ENCODE assay signal across 12 cellular contexts in genomic region chr15:56215769-56216168, GRCh38. TPM values are rescaled to one million over a fixed set of nuclear protein-coding genes. Genes with fewer than 3 reads are reported as not detected.
DNase-seq lines count a peak whose midpoint lies in the region; ATAC-seq and TF ChIP-seq lines count a peak whose summit lies in the region.
"Had no signal": no experiment of that assay in that cellular context is flagged by ENCODE, and none has a peak within 500 bp of the region (broad histone marks: within the 10 kb centered on the region; RNA-seq: fewer than 3 reads in every experiment).

No MANE protein-coding gene starts in this region.

- peaks cover 18 to 31% (median 24%) of the 10 kb centered on the region in 3 donors for H3K36me3 Mint-ChIP-seq in CD8-positive, alpha-beta memory T cell
- peaks cover 6% of the 10 kb centered on the region for H3K36me3 Mint-ChIP-seq in effector memory CD8-positive, alpha-beta T cell (ENCODE audit: insufficient read depth)
- H3K36me3 Mint-ChIP-seq in natural killer cell = no peaks in the 10 kb centered on the region

- H3K27ac Mint-ChIP-seq in CD8-positive, alpha-beta memory T cell = peak overlapping the region in 4 of 8 donors; percentile 0 to 72 (median 36)
- H3K27ac Mint-ChIP-seq in effector memory CD8-positive, alpha-beta T cell = peak overlapping the region in 1 of 2 donors; percentile 66
- H3K27ac Mint-ChIP-seq in natural killer cell = no peak overlapping the region
- H3K27ac Mint-ChIP-seq: activated CD8-positive, alpha-beta T cell treated with anti-CD3 and anti-CD28 coated beads, Interleukin-2, amount 10 ng/mL, durations not matched to agents 7 days and 5 days; activated naive CD8-positive, alpha-beta T cell treated with anti-CD3 and anti-CD28 coated beads for 36 hours had no signal

- H3K27ac ChIP-seq in cardiac muscle cell (peak overlapping the region; percentile 9), left ventricle myocardium inferior (replicated peaks) (no peak overlapping the region)
- H3K27ac ChIP-seq in CD8-positive, alpha-beta memory T cell (ENCODE audit: low read depth, low read length) = no peak overlapping the region

- intact Hi-C loops in left ventricle myocardium inferior (cut with micrococcal nuclease) = no loop called here
- intact Hi-C loops in natural killer cell (cut with micrococcal nuclease) = no loop called here
- intact Hi-C loops in left cardiac atrium (cut with DNase I) = no loop called here

- H3K9me3 ChIP-seq in cardiac muscle cell (ENCODE audit: low read depth) (no peaks in the 10 kb centered on the region), left ventricle myocardium inferior (replicated peaks) (peaks cover 26% of the 10 kb centered on the region)
- no peaks in the 10 kb centered on the region for H3K9me3 ChIP-seq in CD8-positive, alpha-beta memory T cell (ENCODE audit: low read length)

- DNase-seq in cardiac muscle cell (ENCODE audit: low read depth in 1 of 2, low spot score in 1 of 2) (peak in 1 of 2 donors; percentile 70), left ventricle myocardium inferior (no peak), NCI-H510A treated with DMSO at 0.1 percent for 48 hours (lab: John Stamatoyannopoulos, UW) (peak; percentile 32), glomerular visceral epithelial cell (ENCODE audit: extremely low spot score) (peak; percentile 82), natural killer cell (no peak), left cardiac atrium (no peak)
- no peak for DNase-seq in CD8-positive, alpha-beta memory T cell
- DNase-seq in effector memory CD8-positive, alpha-beta T cell = no peak
- DNase-seq: activated CD8-positive, alpha-beta T cell treated with anti-CD3 and anti-CD28 coated beads, Interleukin-2, amount 10 ng/mL, durations not matched to agents 7 days and 5 days; activated naive CD8-positive, alpha-beta T cell treated with anti-CD3 and anti-CD28 coated beads for 36 hours; C1 segment of cervical spinal cord; Karpas-422 had no signal

- ATAC-seq in effector memory CD8-positive, alpha-beta T cell (replicated peaks) = no peak
- ATAC-seq in natural killer cell (no peak), left cardiac atrium (no peak)
- ATAC-seq: activated CD8-positive, alpha-beta T cell treated with anti-CD3 and anti-CD28 coated beads, Interleukin-2, amount 10 ng/mL, durations not matched to agents 7 days and 5 days had no signal

- POLR2A ChIA-PET in CD8-positive, alpha-beta memory T cell (lab: Charles Lee) = no interaction called here

- H3K27me3 ChIP-seq in cardiac muscle cell = no peaks in the 10 kb centered on the region
- H3K27me3 ChIP-seq in left ventricle myocardium inferior (ENCODE audit: low read depth) = no peaks in the 10 kb centered on the region
- no peaks in the 10 kb centered on the region for H3K27me3 ChIP-seq in CD8-positive, alpha-beta memory T cell (ENCODE audit: insufficient read depth, low read length, poor library complexity, severe bottlenecking)

- CTCF ChIA-PET in CD8-positive, alpha-beta memory T cell (lab: Charles Lee) = no interaction called here

- TF ChIP-seq CTCF in cardiac muscle cell (IDR thresholded peaks at IDR 0.05; ENCODE audit: low read depth, low read length) = no peak
- TF ChIP-seq CTCF in left ventricle myocardium inferior (IDR thresholded peaks at IDR 0.05; ENCODE audit: borderline replicate concordance) = no peak
- no peak for TF ChIP-seq CTCF in natural killer cell (IDR thresholded peaks at IDR 0.05)

- H3K36me3 ChIP-seq in cardiac muscle cell (no peaks in the 10 kb centered on the region), left ventricle myocardium inferior (peaks cover 5% of the 10 kb centered on the region)
- H3K36me3 ChIP-seq in CD8-positive, alpha-beta memory T cell (ENCODE audit: insufficient read depth, low read length) = no peaks in the 10 kb centered on the region

- H3K27me3 Mint-ChIP-seq in CD8-positive, alpha-beta memory T cell = no peaks in the 10 kb centered on the region
- H3K27me3 Mint-ChIP-seq in effector memory CD8-positive, alpha-beta T cell = no peaks in the 10 kb centered on the region
- no peaks in the 10 kb centered on the region for H3K27me3 Mint-ChIP-seq in natural killer cell (ENCODE audit: low read depth in 2 of 2)
- H3K27me3 Mint-ChIP-seq: activated naive CD8-positive, alpha-beta T cell treated with anti-CD3 and anti-CD28 coated beads for 36 hours had no signal

- peaks cover 3 to 21% (median 17%) of the 10 kb centered on the region in 5 donors for H3K9me3 Mint-ChIP-seq in CD8-positive, alpha-beta memory T cell
- peaks cover 0 to 3% of the 10 kb centered on the region in 2 donors for H3K9me3 Mint-ChIP-seq in effector memory CD8-positive, alpha-beta T cell
- H3K9me3 Mint-ChIP-seq in natural killer cell = no peaks in the 10 kb centered on the region

- H3K4me1 Mint-ChIP-seq in CD8-positive, alpha-beta memory T cell = peaks cover 28 to 63% (median 59%) of the 10 kb centered on the region in 3 donors
- peaks cover 9 to 32% of the 10 kb centered on the region in 2 donors for H3K4me1 Mint-ChIP-seq in effector memory CD8-positive, alpha-beta T cell (ENCODE audit: low read depth in 2 of 2)
- H3K4me1 Mint-ChIP-seq in natural killer cell = peaks cover 22 to 23% of the 10 kb centered on the region in 2 donors

- H3K4me3 ChIP-seq in cardiac muscle cell (no peak overlapping the region), left ventricle myocardium inferior (no peak overlapping the region)
- no peak overlapping the region for H3K4me3 ChIP-seq in CD8-positive, alpha-beta memory T cell (ENCODE audit: low read length)

- H3K4me1 ChIP-seq in cardiac muscle cell (ENCODE audit: low read depth) (no peaks in the 10 kb centered on the region), left ventricle myocardium inferior (no peaks in the 10 kb centered on the region)
- H3K4me1 ChIP-seq in CD8-positive, alpha-beta memory T cell (ENCODE audit: insufficient read depth, low read length) = no peaks in the 10 kb centered on the region

- H3K4me3 Mint-ChIP-seq in CD8-positive, alpha-beta memory T cell = no peak overlapping the region
- H3K4me3 Mint-ChIP-seq in effector memory CD8-positive, alpha-beta T cell = no peak overlapping the region
- H3K4me3 Mint-ChIP-seq in natural killer cell = no peak overlapping the region
- H3K4me3 Mint-ChIP-seq: activated CD8-positive, alpha-beta T cell treated with anti-CD3 and anti-CD28 coated beads, Interleukin-2, amount 10 ng/mL, durations not matched to agents 7 days and 5 days; activated naive CD8-positive, alpha-beta T cell treated with anti-CD3 and anti-CD28 coated beads for 36 hours had no signal

RNA-seq across cellular contexts. Expression of gene RFX7, which starts 27.9 kb away (rescaled TPM):
- 6.0 and 11.6 TPM in 2 replicates for total RNA-seq in cardiac muscle cell
- polyA plus RNA-seq in cardiac muscle cell = 5.9 and 8.8 TPM in 2 replicates
- 8.9 TPM for total RNA-seq in left ventricle myocardium inferior
- total RNA-seq in CD8-positive, alpha-beta memory T cell = 10 to 100 TPM; 30.3 to 35.2 TPM
- polyA plus RNA-seq in CD8-positive, alpha-beta memory T cell = 3.5 TPM
- 10 to 100 TPM; 25.0 to 37.4 (median 33.8) TPM for total RNA-seq in natural killer cell
- total RNA-seq in left cardiac atrium = 1 to 10 TPM; 5.6 to 8.2 TPM

Comparison
In these comparisons a context has a peak if more than half of its experiments do, and no peak if none do; other contexts are left out.
1. DNase-seq: peak in NCI-H510A treated with DMSO at 0.1 percent for 48 hours (single experiment) and glomerular visceral epithelial cell (single experiment); none in left ventricle myocardium inferior (single experiment), CD8-positive, alpha-beta memory T cell (0 of 5), effector memory CD8-positive, alpha-beta T cell (0 of 3), natural killer cell (single experiment) and left cardiac atrium (single experiment).